1 cellular context compared by ENCODE assay signal in genomic region chr7:96303105-96303685, GRCh38.
TF ChIP-seq lines count a peak whose summit lies in the region.

No MANE protein-coding gene starts in this region.

TF ChIP-seq in HepG2, 621 proteins besides CTCF, POLR2A, EP300 and RAD21 (continued from another document and continues in another):
- TF ChIP-seq, protein P1, sequence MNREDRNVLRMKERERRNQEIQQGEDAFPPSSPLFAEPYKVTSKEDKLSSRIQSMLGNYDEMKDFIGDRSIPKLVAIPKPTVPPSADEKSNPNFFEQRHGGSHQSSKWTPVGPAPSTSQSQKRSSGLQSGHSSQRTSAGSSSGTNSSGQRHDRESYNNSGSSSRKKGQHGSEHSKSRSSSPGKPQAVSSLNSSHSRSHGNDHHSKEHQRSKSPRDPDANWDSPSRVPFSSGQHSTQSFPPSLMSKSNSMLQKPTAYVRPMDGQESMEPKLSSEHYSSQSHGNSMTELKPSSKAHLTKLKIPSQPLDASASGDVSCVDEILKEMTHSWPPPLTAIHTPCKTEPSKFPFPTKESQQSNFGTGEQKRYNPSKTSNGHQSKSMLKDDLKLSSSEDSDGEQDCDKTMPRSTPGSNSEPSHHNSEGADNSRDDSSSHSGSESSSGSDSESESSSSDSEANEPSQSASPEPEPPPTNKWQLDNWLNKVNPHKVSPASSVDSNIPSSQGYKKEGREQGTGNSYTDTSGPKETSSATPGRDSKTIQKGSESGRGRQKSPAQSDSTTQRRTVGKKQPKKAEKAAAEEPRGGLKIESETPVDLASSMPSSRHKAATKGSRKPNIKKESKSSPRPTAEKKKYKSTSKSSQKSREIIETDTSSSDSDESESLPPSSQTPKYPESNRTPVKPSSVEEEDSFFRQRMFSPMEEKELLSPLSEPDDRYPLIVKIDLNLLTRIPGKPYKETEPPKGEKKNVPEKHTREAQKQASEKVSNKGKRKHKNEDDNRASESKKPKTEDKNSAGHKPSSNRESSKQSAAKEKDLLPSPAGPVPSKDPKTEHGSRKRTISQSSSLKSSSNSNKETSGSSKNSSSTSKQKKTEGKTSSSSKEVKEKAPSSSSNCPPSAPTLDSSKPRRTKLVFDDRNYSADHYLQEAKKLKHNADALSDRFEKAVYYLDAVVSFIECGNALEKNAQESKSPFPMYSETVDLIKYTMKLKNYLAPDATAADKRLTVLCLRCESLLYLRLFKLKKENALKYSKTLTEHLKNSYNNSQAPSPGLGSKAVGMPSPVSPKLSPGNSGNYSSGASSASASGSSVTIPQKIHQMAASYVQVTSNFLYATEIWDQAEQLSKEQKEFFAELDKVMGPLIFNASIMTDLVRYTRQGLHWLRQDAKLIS (CRISPR knock-in tag; IDR thresholded peaks at IDR 0.05), result no peak
- 0 out of 2 replicates have a peak, but pooled peaks have one; percentile 42 for TF ChIP-seq REL (CRISPR knock-in tag; conservative IDR thresholded peaks at IDR 0.05)
- TF ChIP-seq MAFF (IDR thresholded peaks at IDR 0.05; ENCODE audit: low read depth, low read length), result 0 out of 2 replicates have a peak, but pooled peaks have one; percentile 1
- TF ChIP-seq ZNF549 (CRISPR knock-in tag; IDR thresholded peaks at IDR 0.05), result 0 out of 2 replicates have a peak, but pooled peaks have one; percentile 16
- TF ChIP-seq HMG20B (CRISPR knock-in tag; conservative IDR thresholded peaks at IDR 0.05), result peak; percentile 85
- TF ChIP-seq ZMYM3 (CRISPR knock-in tag; IDR thresholded peaks at IDR 0.05), result peak; percentile 74
- peak; percentile 71; the same call in 1 of the 2 replicates for TF ChIP-seq STAT6 (CRISPR knock-in tag; IDR thresholded peaks at IDR 0.05; ENCODE audit: borderline replicate concordance)
- peak; percentile 64; the same call in 1 of the 2 replicates for TF ChIP-seq ZNF652 (CRISPR knock-in tag; IDR thresholded peaks at IDR 0.05; ENCODE audit: borderline replicate concordance, low read depth)
- TF ChIP-seq THYN1 (CRISPR knock-in tag; IDR thresholded peaks at IDR 0.05; ENCODE audit: borderline replicate concordance, low read depth), result 0 out of 2 replicates have a peak, but pooled peaks have one; percentile 60
- peak; percentile 68 for TF ChIP-seq PATZ1 (CRISPR knock-in tag; IDR thresholded peaks at IDR 0.05)
- TF ChIP-seq TAF1 (CRISPR knock-in tag; IDR thresholded peaks at IDR 0.05), result no peak
- TF ChIP-seq AKAP8 (CRISPR knock-in tag; IDR thresholded peaks at IDR 0.05), result peak; percentile 89
- peak; percentile 86 for TF ChIP-seq REPIN1 (CRISPR knock-in tag; IDR thresholded peaks at IDR 0.05; ENCODE audit: borderline replicate concordance, low read depth)
- TF ChIP-seq, protein P2, sequence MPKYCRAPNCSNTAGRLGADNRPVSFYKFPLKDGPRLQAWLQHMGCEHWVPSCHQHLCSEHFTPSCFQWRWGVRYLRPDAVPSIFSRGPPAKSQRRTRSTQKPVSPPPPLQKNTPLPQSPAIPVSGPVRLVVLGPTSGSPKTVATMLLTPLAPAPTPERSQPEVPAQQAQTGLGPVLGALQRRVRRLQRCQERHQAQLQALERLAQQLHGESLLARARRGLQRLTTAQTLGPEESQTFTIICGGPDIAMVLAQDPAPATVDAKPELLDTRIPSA (CRISPR knock-in tag; IDR thresholded peaks at IDR 0.05; ENCODE audit: borderline replicate concordance), result no peak
- TF ChIP-seq ZNF337 (CRISPR knock-in tag; IDR thresholded peaks at IDR 0.05; ENCODE audit: borderline replicate concordance, low read depth), result peak; percentile 26; the same call in 1 of the 2 replicates
- peak; percentile 90 for TF ChIP-seq PITX1 (CRISPR knock-in tag; IDR thresholded peaks at IDR 0.05)
- TF ChIP-seq ZNF136 (CRISPR knock-in tag; IDR thresholded peaks at IDR 0.05; ENCODE audit: low read depth), result 0 out of 2 replicates have a peak, but pooled peaks have one; percentile 53
- TF ChIP-seq SPEN (CRISPR knock-in tag; IDR thresholded peaks at IDR 0.05; ENCODE audit: low read depth), result peak; percentile 53; the same call in 1 of the 2 replicates
- no peak for TF ChIP-seq SMAD3 (CRISPR knock-in tag; IDR thresholded peaks at IDR 0.05)
- peak; percentile 38; the same call in 1 of the 2 replicates for TF ChIP-seq ZNF12 (CRISPR knock-in tag; IDR thresholded peaks at IDR 0.05)
- TF ChIP-seq KMT2A (CRISPR knock-in tag; IDR thresholded peaks at IDR 0.05), result peak; percentile 40; the same call in 1 of the 2 replicates
- TF ChIP-seq ZBTB7B (CRISPR knock-in tag; IDR thresholded peaks at IDR 0.05), result peak; percentile 73
- no peak for TF ChIP-seq ZNF530 (CRISPR knock-in tag; IDR thresholded peaks at IDR 0.05; ENCODE audit: low read depth)
- no peak for TF ChIP-seq ZNF562 (CRISPR knock-in tag; IDR thresholded peaks at IDR 0.05; ENCODE audit: borderline replicate concordance)
- no peak for TF ChIP-seq SYNCRIP (IDR thresholded peaks at IDR 0.05; ENCODE audit: insufficient read depth, low read depth, low read length)
- peak; percentile 71; the same call in 1 of the 2 replicates for TF ChIP-seq NR2F2 (IDR thresholded peaks at IDR 0.05; ENCODE audit: borderline replicate concordance, low read depth)
- TF ChIP-seq PAF1 (CRISPR knock-in tag; IDR thresholded peaks at IDR 0.05), result no peak
- TF ChIP-seq WIZ (CRISPR knock-in tag; IDR thresholded peaks at IDR 0.05), result 0 out of 2 replicates have a peak, but pooled peaks have one; percentile 33
- no peak for TF ChIP-seq SOX6 (IDR thresholded peaks at IDR 0.05)
- peak; percentile 95 for TF ChIP-seq SOX6 (CRISPR knock-in tag; IDR thresholded peaks at IDR 0.05)
- 0 out of 2 replicates have a peak, but pooled peaks have one; percentile 43 for TF ChIP-seq GATAD1 (CRISPR knock-in tag; IDR thresholded peaks at IDR 0.05)
- TF ChIP-seq SNAI1 (CRISPR knock-in tag; IDR thresholded peaks at IDR 0.05; ENCODE audit: borderline replicate concordance), result no peak
- TF ChIP-seq CEBPB (IDR thresholded peaks at IDR 0.05; ENCODE audit: borderline replicate concordance, low read depth, low read length), result no peak
- peak; percentile 66; the same call in 1 of the 2 replicates for TF ChIP-seq ZNF878 (CRISPR knock-in tag; IDR thresholded peaks at IDR 0.05)
- TF ChIP-seq FOXP4 (CRISPR knock-in tag; IDR thresholded peaks at IDR 0.05), result peak; percentile 99
- no peak for TF ChIP-seq MAFK (conservative IDR thresholded peaks at IDR 0.05 in 1 of 2, IDR thresholded peaks at IDR 0.05 in 1 of 2; ENCODE audit: low read length in 2 of 2)
- TF ChIP-seq POLR2AphosphoS5 (IDR thresholded peaks at IDR 0.05; ENCODE audit: low read depth, low read length), result no peak
- peak; percentile 58; the same call in 1 of the 2 replicates for TF ChIP-seq ELF1 (CRISPR knock-in tag; IDR thresholded peaks at IDR 0.05)
- peak; percentile 76; the same call in 1 of the 2 replicates for TF ChIP-seq HHEX (CRISPR knock-in tag; IDR thresholded peaks at IDR 0.05)
- peak; percentile 77 for TF ChIP-seq HNF1A (IDR thresholded peaks at IDR 0.05; ENCODE audit: low read depth)
- peak; percentile 84; the same call in 1 of the 2 replicates for TF ChIP-seq HNF1A (CRISPR knock-in tag; IDR thresholded peaks at IDR 0.05; ENCODE audit: borderline replicate concordance)
- TF ChIP-seq, protein P3, sequence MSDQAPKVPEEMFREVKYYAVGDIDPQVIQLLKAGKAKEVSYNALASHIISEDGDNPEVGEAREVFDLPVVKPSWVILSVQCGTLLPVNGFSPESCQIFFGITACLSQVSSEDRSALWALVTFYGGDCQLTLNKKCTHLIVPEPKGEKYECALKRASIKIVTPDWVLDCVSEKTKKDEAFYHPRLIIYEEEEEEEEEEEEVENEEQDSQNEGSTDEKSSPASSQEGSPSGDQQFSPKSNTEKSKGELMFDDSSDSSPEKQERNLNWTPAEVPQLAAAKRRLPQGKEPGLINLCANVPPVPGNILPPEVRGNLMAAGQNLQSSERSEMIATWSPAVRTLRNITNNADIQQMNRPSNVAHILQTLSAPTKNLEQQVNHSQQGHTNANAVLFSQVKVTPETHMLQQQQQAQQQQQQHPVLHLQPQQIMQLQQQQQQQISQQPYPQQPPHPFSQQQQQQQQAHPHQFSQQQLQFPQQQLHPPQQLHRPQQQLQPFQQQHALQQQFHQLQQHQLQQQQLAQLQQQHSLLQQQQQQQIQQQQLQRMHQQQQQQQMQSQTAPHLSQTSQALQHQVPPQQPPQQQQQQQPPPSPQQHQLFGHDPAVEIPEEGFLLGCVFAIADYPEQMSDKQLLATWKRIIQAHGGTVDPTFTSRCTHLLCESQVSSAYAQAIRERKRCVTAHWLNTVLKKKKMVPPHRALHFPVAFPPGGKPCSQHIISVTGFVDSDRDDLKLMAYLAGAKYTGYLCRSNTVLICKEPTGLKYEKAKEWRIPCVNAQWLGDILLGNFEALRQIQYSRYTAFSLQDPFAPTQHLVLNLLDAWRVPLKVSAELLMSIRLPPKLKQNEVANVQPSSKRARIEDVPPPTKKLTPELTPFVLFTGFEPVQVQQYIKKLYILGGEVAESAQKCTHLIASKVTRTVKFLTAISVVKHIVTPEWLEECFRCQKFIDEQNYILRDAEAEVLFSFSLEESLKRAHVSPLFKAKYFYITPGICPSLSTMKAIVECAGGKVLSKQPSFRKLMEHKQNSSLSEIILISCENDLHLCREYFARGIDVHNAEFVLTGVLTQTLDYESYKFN (CRISPR knock-in tag; conservative IDR thresholded peaks at IDR 0.05), result peak; percentile 97
- 0 out of 2 replicates have a peak, but pooled peaks have one; percentile 34 for TF ChIP-seq ZNF557 (CRISPR knock-in tag; IDR thresholded peaks at IDR 0.05)
